Comparison of ENCODE assay signal across 9 cellular contexts in genomic region chr2:233976690-233977294, GRCh38. TPM values are rescaled to one million over a fixed set of nuclear protein-coding genes. Genes with fewer than 3 reads are reported as not detected.
DNase-seq lines count a peak whose midpoint lies in the region; ATAC-seq and TF ChIP-seq lines count a peak whose summit lies in the region.
"Had no signal": no experiment of that assay in that cellular context is flagged by ENCODE, and none has a peak within 500 bp of the region (broad histone marks: within the 10 kb centered on the region; RNA-seq: fewer than 3 reads in every experiment).

No MANE protein-coding gene starts in this region.

- 42 to 44% methylated on average over 8 of the region's 8 CpGs for WGBS in aorta, 2 donors
- whole genome bisulfite sequencing in spleen, 5 donors: 56 to 63% (median 60%) methylated on average over 8 of the region's 8 CpGs

- H3K9me3 ChIP-seq in aorta (ENCODE audit: control insufficient read depth, low read length): no peaks in the 10 kb centered on the region
- no peaks in the 10 kb centered on the region for H3K9me3 ChIP-seq in spleen
- H3K9me3 ChIP-seq in MG63: no peaks in the 10 kb centered on the region

- H3K36me3 ChIP-seq in kidney epithelial cell (ENCODE audit: control insufficient read depth, insufficient read depth, low read length) (no peaks in the 10 kb centered on the region), aorta (ENCODE audit: control insufficient read depth in 1 of 2, insufficient read depth in 2 of 2, low read length in 1 of 2) (no peaks in the 10 kb centered on the region), spleen (no peaks in the 10 kb centered on the region), MG63 (no peaks in the 10 kb centered on the region)

- no peak overlapping the region for H3K27ac ChIP-seq in aorta (ENCODE audit: low read depth in 1 of 2, low read length in 2 of 2)
- no peak overlapping the region for H3K27ac ChIP-seq in spleen
- H3K27ac ChIP-seq: HL-60 had no signal

- in situ Hi-C loops in ACHN (cut with HindIII; ENCODE audit: low pct_ligation_motif_present, low pct_unique_long_range_greater_than_20kb, low sequenced_read_pairs): no loop called here
- in situ Hi-C loops in astrocyte of the spinal cord (cut with HindIII; ENCODE audit: low sequenced_read_pairs): no loop called here

- no peaks in the 10 kb centered on the region for H3K4me1 ChIP-seq in aorta (ENCODE audit: control insufficient read depth in 1 of 2, insufficient read depth in 2 of 2, low read length in 2 of 2)
- H3K4me1 ChIP-seq in spleen: peaks cover 0 to 12% (median 0%) of the 10 kb centered on the region in 6 donors

- peak; percentile 91 for DNase-seq in ACHN
- DNase-seq in ELF-1 (ENCODE audit: low read depth, low spot score): peak; percentile 14
- DNase-seq in NCI-H2107 (lab: John Stamatoyannopoulos, UW): peak; percentile 28
- DNase-seq in astrocyte of the spinal cord (ENCODE audit: low read depth, low spot score): peak; percentile 84
- DNase-seq in kidney epithelial cell (ENCODE audit: low read depth): peak; percentile 38
- no peak for DNase-seq in aorta
- no peak for DNase-seq in spleen
- no peak for DNase-seq in MG63

- no peak for TF ChIP-seq POLR2A in spleen (IDR thresholded peaks at IDR 0.05)

- TF ChIP-seq CTCF in astrocyte of the spinal cord (IDR thresholded peaks at IDR 0.05; ENCODE audit: low read depth, low read length) (peak; percentile 51), kidney epithelial cell (IDR thresholded peaks at IDR 0.05; ENCODE audit: insufficient read depth, low read length, poor library complexity, severe bottlenecking) (peak; percentile 51), spleen (IDR thresholded peaks at IDR 0.05 in 8 of 11, conservative IDR thresholded peaks at IDR 0.05 in 3 of 11) (peak in 5 of 11 experiments; percentile 30 to 59 (median 36))

- peak; percentile 41 for ATAC-seq in aorta (ENCODE audit: low FRiP score)

- no peaks in the 10 kb centered on the region for H3K27me3 ChIP-seq in kidney epithelial cell (ENCODE audit: control insufficient read depth, insufficient read depth, low read length)
- no peaks in the 10 kb centered on the region for H3K27me3 ChIP-seq in aorta (ENCODE audit: control insufficient read depth in 1 of 2, insufficient read depth in 2 of 2, low read length in 1 of 2)
- H3K27me3 ChIP-seq in spleen (replicated peaks in 1 of 7): peaks cover 0 to 26% (median 0%) of the 10 kb centered on the region in 7 donors
- H3K27me3 ChIP-seq in MG63: no peaks in the 10 kb centered on the region

- H3K4me3 ChIP-seq in astrocyte of the spinal cord (ENCODE audit: low read depth, low read length) (no peak overlapping the region), kidney epithelial cell (ENCODE audit: low read depth, low read length) (no peak overlapping the region), aorta (ENCODE audit: low read length in 2 of 2) (no peak overlapping the region), spleen (no peak overlapping the region), MG63 (no peak overlapping the region)

- intact Hi-C loops in aorta (cut with DNase I): loop anchor here in 1 of 2 donors (10.0 kb wide), 1 partner anchor 518 kb away; the partner anchor contains the start of gene ARL4C
- intact Hi-C loops in spleen (cut with DNase I; ENCODE audit: low total_unique reads): loop anchor here (5.0 to 10.0 kb wide), 2 partner anchors 118 to 526 kb away; no protein-coding TSS in a partner anchor

RNA-seq across cellular contexts. Expression of gene TRPM8, which starts 59.6 kb away (rescaled TPM):
- total RNA-seq in kidney epithelial cell: 0.07 and 0.96 TPM in 2 replicates
- not detected for total RNA-seq in aorta
- polyA plus RNA-seq in aorta: not detected
- total RNA-seq in spleen: not detected
- under 1 TPM in 2 of 3 donors, not detected in 1; 0.02 to 0.06 TPM for polyA plus RNA-seq in spleen
- total RNA-seq in MG63 (2014; rRNA removed; shearing (Covaris generic); ENCODE audit: low replicate concordance): not detected in 2 replicates

Comparison
In these comparisons a context has a peak if more than half of its experiments do, and no peak if none do; other contexts are left out.
1. DNase-seq: peak in ACHN (single experiment), ELF-1 (single experiment), NCI-H2107 (single experiment), astrocyte of the spinal cord (single experiment) and kidney epithelial cell (single experiment); none in aorta (0 of 2), spleen (single experiment) and MG63 (single experiment).